In genomic region chr12:69068431-69068830, GRCh38 we compare ENCODE assay signal across 14 cellular contexts.
DNase-seq lines count a peak whose midpoint lies in the region; ATAC-seq and TF ChIP-seq lines count a peak whose summit lies in the region.
"Had no signal": no experiment of that assay in that cellular context is flagged by ENCODE, and none has a peak within 500 bp of the region (broad histone marks: within the 10 kb centered on the region; RNA-seq: fewer than 3 reads in every experiment).

No MANE protein-coding gene starts in this region.

- no peaks in the 10 kb centered on the region for H3K36me3 ChIP-seq in mesendoderm (ENCODE audit: control insufficient read depth, insufficient read depth, low read length)
- no peaks in the 10 kb centered on the region for H3K36me3 ChIP-seq in BE2C
- H3K36me3 ChIP-seq: esophagus squamous epithelium, suprapubic skin had no signal

- in situ Hi-C loops in astrocyte of the spinal cord (cut with HindIII; ENCODE audit: low sequenced_read_pairs), result no loop called here

- H2BK5ac ChIP-seq in mesendoderm (ENCODE audit: low read length), result no peak overlapping the region

- no peak overlapping the region for H3K4me2 ChIP-seq in mesendoderm (ENCODE audit: low read length)

- no peak overlapping the region for H3K18ac ChIP-seq in mesendoderm (ENCODE audit: low read length)

- H2AK5ac ChIP-seq in mesendoderm (ENCODE audit: low read length), result no peak overlapping the region

- H4K5ac ChIP-seq in mesendoderm (ENCODE audit: low read length), result no peak overlapping the region

- no peak overlapping the region for H2BK120ac ChIP-seq in mesendoderm (ENCODE audit: low read depth, low read length)

- peak; percentile 66 for DNase-seq in EL
- DNase-seq in LoVo (ENCODE audit: low spot score), result peak; percentile 95
- DNase-seq in astrocyte of the spinal cord (ENCODE audit: low read depth, low spot score), result peak; percentile 53
- peak; percentile 31 for DNase-seq in mesendoderm
- DNase-seq in NCI-H2171 treated with DMSO at 0.1 percent for 48 hours (lab: John Stamatoyannopoulos, UW), result no peak
- no peak for DNase-seq in BE2C
- DNase-seq: amygdala; DMS79; esophagus squamous epithelium; midbrain; stimulated activated CD4-positive, alpha-beta T cell treated with anti-CD3 and anti-CD28 coated beads, Interleukin-12 subunit alpha, Interleukin-12 subunit beta, amount 100 ng/mL, for 4 hours had no signal

- H2BK15ac ChIP-seq in mesendoderm (replicated peaks; ENCODE audit: low read depth), result no peak overlapping the region

- TF ChIP-seq CTCF in astrocyte of the spinal cord (IDR thresholded peaks at IDR 0.05; ENCODE audit: low read depth, low read length) (no peak), BE2C (IDR thresholded peaks at IDR 0.05; ENCODE audit: low read depth, low read length) (no peak)

- no CpG with 5 or more reads among the region's 2 CpGs for WGBS in mesendoderm (ENCODE audit: extremely low coverage, insufficient coverage, low lambda C conversion rate)

- H3K79me2 ChIP-seq in mesendoderm (ENCODE audit: control insufficient read depth, insufficient read depth, low read length), result no peaks in the 10 kb centered on the region

- no peak overlapping the region for H3K4ac ChIP-seq in mesendoderm (ENCODE audit: low read depth, low read length)

- no peak overlapping the region for H3K27ac ChIP-seq in mesendoderm (ENCODE audit: low read depth, low read length)
- H3K27ac ChIP-seq: esophagus squamous epithelium, suprapubic skin had no signal

- ATAC-seq in HG03520 (IDR thresholded peaks at IDR 0.05; ENCODE audit: unreplicated experiment) (no peak), HG03354 (IDR thresholded peaks at IDR 0.05; ENCODE audit: poor library complexity, severe bottlenecking, unreplicated experiment) (no peak)

- H4K8ac ChIP-seq in mesendoderm (ENCODE audit: low read depth, low read length), result no peak overlapping the region

- H3K4me3 ChIP-seq in astrocyte of the spinal cord (ENCODE audit: low read depth, low read length) (no peak overlapping the region), mesendoderm (ENCODE audit: low read length) (no peak overlapping the region), BE2C (ENCODE audit: low read depth, low read length) (no peak overlapping the region)
- H3K4me3 ChIP-seq: esophagus squamous epithelium, suprapubic skin had no signal

- H3K27me3 ChIP-seq in mesendoderm (ENCODE audit: insufficient read depth, low read length, poor library complexity) (no peaks in the 10 kb centered on the region), BE2C (peaks cover 9% of the 10 kb centered on the region)
- H3K27me3 ChIP-seq: esophagus squamous epithelium, suprapubic skin had no signal

- H3K9me3 ChIP-seq in BE2C, result no peaks in the 10 kb centered on the region
- H3K9me3 ChIP-seq: esophagus squamous epithelium, suprapubic skin had no signal

- no peaks in the 10 kb centered on the region for H3K4me1 ChIP-seq in mesendoderm (ENCODE audit: control insufficient read depth, low read depth, low read length)
- no peaks in the 10 kb centered on the region for H3K4me1 ChIP-seq in BE2C

- H3K79me1 ChIP-seq in mesendoderm (ENCODE audit: low read length), result no peaks in the 10 kb centered on the region

- H3K56ac ChIP-seq in mesendoderm (ENCODE audit: low read length), result no peak overlapping the region

- no peak overlapping the region for H3K9ac ChIP-seq in mesendoderm (ENCODE audit: low read length)

- no peak overlapping the region for H3K23ac ChIP-seq in mesendoderm (ENCODE audit: low read length)

Comparison
In these comparisons a context has a peak if more than half of its experiments do, and no peak if none do; other contexts are left out.
1. DNase-seq: peak in EL (single experiment), LoVo (single experiment), astrocyte of the spinal cord (single experiment) and mesendoderm (single experiment); none in NCI-H2171 treated with DMSO at 0.1 percent for 48 hours (single experiment) and BE2C (single experiment).